ENCODE assay signal across 19 cellular contexts in the genomic region with DNA sequence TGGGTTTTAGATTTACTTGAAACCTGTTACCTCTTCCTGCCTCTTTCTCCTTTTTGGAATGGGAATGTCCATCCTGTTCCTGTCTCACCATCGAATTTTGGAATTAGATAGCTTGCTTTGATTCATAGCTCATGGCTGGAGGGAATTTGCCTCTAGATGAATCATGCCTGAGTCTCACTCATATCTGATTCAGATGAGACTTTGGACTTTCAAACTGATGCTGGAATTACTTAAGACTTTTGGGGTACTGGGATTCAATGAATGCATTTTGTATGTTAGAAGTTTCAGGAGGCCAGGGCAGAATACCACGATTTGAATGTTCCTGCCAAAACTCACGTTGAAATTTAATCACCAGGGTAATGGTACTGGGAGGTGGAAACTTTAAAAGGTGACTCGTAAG.
"Had no signal": no experiment of that assay in that cellular context is flagged by ENCODE, and none has a peak within 500 bp of the region (broad histone marks: within the 10 kb centered on the region; RNA-seq: fewer than 3 reads in every experiment).

No MANE protein-coding gene starts in this region.

- ATAC-seq: heart left ventricle; left lobe of liver; mucosa of descending colon; naive thymus-derived CD8-positive, alpha-beta T cell; psoas muscle; right lobe of liver; stimulated activated memory B cell treated with anti-CD40 and anti-IgM and Interleukin-4, amounts not matched to agents 10 μg/mL and 1 μg/mL and 100 μg/mL, for 72 hours had no signal

- H3K27me3 Mint-ChIP-seq: stimulated activated memory B cell treated with anti-CD40 and anti-IgM and Interleukin-4, amounts not matched to agents 10 μg/mL and 1 μg/mL and 100 μg/mL, for 72 hours had no signal

- DNase-seq: dermis blood vessel endothelial cell; erythroblast; heart left ventricle; hippocampal formation; kidney glomerular epithelial cell; mucosa of descending colon; naive thymus-derived CD8-positive, alpha-beta T cell; psoas muscle; retina; right lobe of liver; stimulated activated CD4-positive, alpha-beta T cell treated with anti-CD3 and anti-CD28 coated beads, Interleukin-4, amount 100 ng/mL, for 24 hours; tibial artery; upper lobe of left lung; uterus had no signal

- H3K36me3 Mint-ChIP-seq: naive thymus-derived CD8-positive, alpha-beta T cell; stimulated activated memory B cell treated with anti-CD40 and anti-IgM and Interleukin-4, amounts not matched to agents 10 μg/mL and 1 μg/mL and 100 μg/mL, for 72 hours had no signal

- FAIRE-seq: frontal cortex had no signal

- H3K27me3 ChIP-seq: heart left ventricle, neutrophil, right lobe of liver, tibial artery, upper lobe of left lung, uterus had no signal

- H3K4me1 Mint-ChIP-seq: naive thymus-derived CD8-positive, alpha-beta T cell; stimulated activated memory B cell treated with anti-CD40 and anti-IgM and Interleukin-4, amounts not matched to agents 10 μg/mL and 1 μg/mL and 100 μg/mL, for 72 hours had no signal

- H3K27ac ChIP-seq: heart left ventricle, neutrophil, psoas muscle, right lobe of liver, tibial artery, upper lobe of left lung, uterus had no signal

- H3K4me3 Mint-ChIP-seq: naive thymus-derived CD8-positive, alpha-beta T cell; stimulated activated memory B cell treated with anti-CD40 and anti-IgM and Interleukin-4, amounts not matched to agents 10 μg/mL and 1 μg/mL and 100 μg/mL, for 72 hours; stimulated activated naive CD8-positive, alpha-beta T cell treated with anti-CD3 and anti-CD28 coated beads, Interleukin-15, Interleukin-2, amounts not matched to agents 100 ng/mL and 50 ng/mL, for 24 hours had no signal

- H3K9me3 ChIP-seq: heart left ventricle, neutrophil, psoas muscle, right lobe of liver, tibial artery, upper lobe of left lung, uterus had no signal

- H3K27ac Mint-ChIP-seq: naive thymus-derived CD8-positive, alpha-beta T cell; stimulated activated memory B cell treated with anti-CD40 and anti-IgM and Interleukin-4, amounts not matched to agents 10 μg/mL and 1 μg/mL and 100 μg/mL, for 72 hours; stimulated activated naive CD8-positive, alpha-beta T cell treated with anti-CD3 and anti-CD28 coated beads, Interleukin-15, Interleukin-2, amounts not matched to agents 100 ng/mL and 50 ng/mL, for 24 hours had no signal

- H3K4me3 ChIP-seq: heart left ventricle, mucosa of descending colon, psoas muscle, right lobe of liver, tibial artery, upper lobe of left lung, uterus had no signal

- H3K36me3 ChIP-seq: heart left ventricle, neutrophil, right lobe of liver, tibial artery, upper lobe of left lung, uterus had no signal

- H3K4me1 ChIP-seq: heart left ventricle, psoas muscle, right lobe of liver, tibial artery, upper lobe of left lung, uterus had no signal
